ENCODE assay signal across 8 cellular contexts in the genomic region with DNA sequence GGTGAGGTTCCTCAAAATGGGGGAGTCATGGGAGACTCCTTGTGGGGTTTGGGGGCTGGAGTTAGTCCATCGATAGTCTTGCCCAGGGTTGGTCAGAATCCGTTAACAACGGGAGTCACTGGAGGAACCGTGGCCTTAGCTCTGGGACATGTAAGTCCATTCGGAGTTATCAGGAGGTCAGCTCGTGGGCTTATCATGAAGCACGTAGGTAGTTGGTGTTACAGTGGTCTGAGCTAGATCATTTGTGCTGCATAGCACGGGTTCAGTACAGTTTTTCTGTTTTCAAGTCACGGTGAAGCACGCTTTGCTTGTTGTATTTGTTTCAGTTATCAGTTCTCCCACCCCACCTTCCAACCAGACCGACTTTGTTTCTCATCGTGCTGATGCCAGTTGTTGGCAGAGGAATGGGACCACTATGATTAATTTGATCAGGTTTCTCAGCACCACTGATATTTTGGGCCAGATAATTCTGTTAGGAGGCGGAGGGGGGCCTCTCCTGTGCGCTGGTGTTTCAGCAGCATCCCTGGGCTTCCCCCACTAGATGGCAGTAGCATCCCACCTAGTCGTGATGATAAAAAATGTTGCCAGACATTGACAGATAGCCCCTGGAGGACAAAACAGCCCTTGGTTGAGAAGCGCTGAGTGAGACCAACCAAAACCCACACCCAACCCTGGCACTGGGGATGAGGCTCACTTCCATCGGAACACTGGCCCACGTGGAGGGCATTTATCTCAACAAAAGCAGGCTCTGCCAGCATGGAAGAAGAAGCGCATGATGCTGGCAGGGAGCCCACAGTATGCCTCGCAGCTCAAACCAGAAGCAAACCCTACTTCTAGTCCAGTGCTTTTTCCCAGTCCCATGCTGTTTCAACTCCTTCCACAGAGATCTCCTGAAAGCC. TPM values are rescaled to one million over a fixed set of nuclear protein-coding genes. Genes with fewer than 3 reads are reported as not detected.
DNase-seq lines count a peak whose midpoint lies in the region; ATAC-seq and TF ChIP-seq lines count a peak whose summit lies in the region.

No MANE protein-coding gene starts in this region.

- H3K4me3 Mint-ChIP-seq in activated T-helper 17 cell treated with anti-CD3 and anti-CD28 coated beads, Interleukin-2, amount 50 U/mL, for 72 hours: peak overlapping the region; percentile 98
- peak overlapping the region; percentile 88 for H3K4me3 Mint-ChIP-seq in neural crest cell
- H3K4me3 Mint-ChIP-seq in stimulated activated naive CD8-positive, alpha-beta T cell treated with anti-CD3 and anti-CD28 coated beads, Interleukin-15, amount 100 ng/mL, for 72 hours: peak overlapping the region in 1 of 2 donors; percentile 57

- peaks cover 10% of the 10 kb centered on the region for H3K36me3 Mint-ChIP-seq in activated T-helper 17 cell treated with anti-CD3 and anti-CD28 coated beads, Interleukin-2, amount 50 U/mL, for 72 hours (ENCODE audit: low read depth)
- no peaks in the 10 kb centered on the region for H3K36me3 Mint-ChIP-seq in neural crest cell (ENCODE audit: low read depth)

- peak overlapping the region; percentile 95 for H3K27ac Mint-ChIP-seq in activated T-helper 17 cell treated with anti-CD3 and anti-CD28 coated beads, Interleukin-2, amount 50 U/mL, for 72 hours
- no peak overlapping the region for H3K27ac Mint-ChIP-seq in neural crest cell (ENCODE audit: unreplicated experiment)
- H3K27ac Mint-ChIP-seq in stimulated activated naive CD8-positive, alpha-beta T cell treated with anti-CD3 and anti-CD28 coated beads, Interleukin-15, amount 100 ng/mL, for 72 hours: peak overlapping the region; percentile 14 to 59

- H3K9me3 Mint-ChIP-seq in activated T-helper 17 cell treated with anti-CD3 and anti-CD28 coated beads, Interleukin-2, amount 50 U/mL, for 72 hours: no peaks in the 10 kb centered on the region
- H3K9me3 Mint-ChIP-seq in neural crest cell: no peaks in the 10 kb centered on the region
- no peaks in the 10 kb centered on the region for H3K9me3 Mint-ChIP-seq in stimulated activated naive CD8-positive, alpha-beta T cell treated with anti-CD3 and anti-CD28 coated beads, Interleukin-15, amount 100 ng/mL, for 72 hours

- DNase-seq in KG1 (lab: John Stamatoyannopoulos, UW) (peak; percentile 37), RPMI7951 (ENCODE audit: low read depth) (peak; percentile 83), fibroblast of the aortic adventitia (ENCODE audit: low read depth) (peak; percentile 85), neural crest cell (ENCODE audit: low read depth, low spot score) (peak; percentile 87)
- peak; percentile 83 to 85 for DNase-seq in stimulated activated naive CD8-positive, alpha-beta T cell treated with anti-CD3 and anti-CD28 coated beads, Interleukin-15, amount 100 ng/mL, for 72 hours

- TF ChIP-seq CTCF in GM12801 (IDR thresholded peaks at IDR 0.05; ENCODE audit: extremely low read depth, insufficient read length) (peak; percentile 72), fibroblast of the aortic adventitia (IDR thresholded peaks at IDR 0.05; ENCODE audit: insufficient read depth, low read length) (peak; percentile 94), neural crest cell (conservative IDR thresholded peaks at IDR 0.05) (peak; percentile 96)

- H3K4me3 ChIP-seq in fibroblast of the aortic adventitia (ENCODE audit: low read depth, low read length): peak overlapping the region; percentile 55

- peak; percentile 14 for ATAC-seq in activated T-helper 17 cell treated with anti-CD3 and anti-CD28 coated beads, Interleukin-2, amount 50 U/mL, for 72 hours (replicated peaks)
- peak; percentile 38 for ATAC-seq in stimulated activated naive CD8-positive, alpha-beta T cell treated with anti-CD3 and anti-CD28 coated beads, Interleukin-15, amount 100 ng/mL, for 72 hours
- ATAC-seq in GM21737 (IDR thresholded peaks at IDR 0.05; ENCODE audit: unreplicated experiment): no peak

- no peaks in the 10 kb centered on the region for H3K27me3 Mint-ChIP-seq in activated T-helper 17 cell treated with anti-CD3 and anti-CD28 coated beads, Interleukin-2, amount 50 U/mL, for 72 hours
- H3K27me3 Mint-ChIP-seq in neural crest cell (ENCODE audit: low read depth): peaks cover 22% of the 10 kb centered on the region
- H3K27me3 Mint-ChIP-seq in stimulated activated naive CD8-positive, alpha-beta T cell treated with anti-CD3 and anti-CD28 coated beads, Interleukin-15, amount 100 ng/mL, for 72 hours: peaks cover 8% of the 10 kb centered on the region

- H3K4me1 Mint-ChIP-seq in activated T-helper 17 cell treated with anti-CD3 and anti-CD28 coated beads, Interleukin-2, amount 50 U/mL, for 72 hours: peaks cover 27% of the 10 kb centered on the region
- peaks cover 46% of the 10 kb centered on the region for H3K4me1 Mint-ChIP-seq in neural crest cell
- H3K4me1 Mint-ChIP-seq in stimulated activated naive CD8-positive, alpha-beta T cell treated with anti-CD3 and anti-CD28 coated beads, Interleukin-15, amount 100 ng/mL, for 72 hours: peaks cover 45% of the 10 kb centered on the region

RNA-seq across cellular contexts. Expression of a gene that starts 2.2 kb away (rescaled TPM):
- 214 and 236 TPM in 2 replicates for total RNA-seq in RPMI7951 (2014; rRNA removed; shearing (Covaris generic))
- 10 to 100 TPM; 30.7 to 49.4 TPM for total RNA-seq in activated T-helper 17 cell treated with anti-CD3 and anti-CD28 coated beads, Interleukin-2, amount 50 U/mL, for 72 hours
- total RNA-seq in fibroblast of the aortic adventitia (ENCODE audit: low replicate concordance) (40.7 and 132 TPM in 2 replicates), neural crest cell (85.0 and 88.6 TPM in 2 replicates)

RNA-seq across cellular contexts. Expression of a gene that starts 45.6 kb away (rescaled TPM):
- 77.4 and 80.0 TPM in 2 replicates for total RNA-seq in RPMI7951 (2014; rRNA removed; shearing (Covaris generic))
- total RNA-seq in activated T-helper 17 cell treated with anti-CD3 and anti-CD28 coated beads, Interleukin-2, amount 50 U/mL, for 72 hours: 10 to 100 TPM; 38.2 to 41.7 TPM
- total RNA-seq in fibroblast of the aortic adventitia (ENCODE audit: low replicate concordance) (not detected in 2 replicates), neural crest cell (not detected in 2 replicates)

Comparison
In these comparisons a context has a peak if more than half of its experiments do, and no peak if none do; other contexts are left out.
1. DNase-seq: peak in every context shown above with its lines; median percentile 87 in neural crest cell; 85 in fibroblast of the aortic adventitia; 84 in stimulated activated naive CD8-positive, alpha-beta T cell treated with anti-CD3 and anti-CD28 coated beads, Interleukin-15, amount 100 ng/mL, for 72 hours; 83 in RPMI7951; 37 in KG1.
2. RNA of a gene that starts 45.6 kb away (total RNA-seq): 77.4 to 80.0 TPM in RPMI7951 and 38.2 to 41.7 TPM in activated T-helper 17 cell treated with anti-CD3 and anti-CD28 coated beads, Interleukin-2, amount 50 U/mL, for 72 hours; not detected in fibroblast of the aortic adventitia and not detected in neural crest cell; every median in the first group is over 10 times any median in the second.
3. Peak in every context shown above with its lines, with median percentiles within 50 percentile points of each other: CTCF ChIP-seq.